In genomic region chr2:85843543-85843942, GRCh38 we compare ENCODE assay signal across 9 cellular contexts. TPM values are rescaled to one million over a fixed set of nuclear protein-coding genes. Genes with fewer than 3 reads are reported as not detected.
DNase-seq lines count a peak whose midpoint lies in the region; ATAC-seq, FAIRE-seq and TF ChIP-seq lines count a peak whose summit lies in the region.
"Had no signal": no experiment of that assay in that cellular context is flagged by ENCODE, and none has a peak within 500 bp of the region (broad histone marks: within the 10 kb centered on the region; RNA-seq: fewer than 3 reads in every experiment).

No MANE protein-coding gene starts in this region.

- H3K36me3 ChIP-seq in endothelial cell of umbilical vein (ENCODE audit: control insufficient read depth in 2 of 2, extremely low read depth in 1 of 2, insufficient read depth in 2 of 2, low read length in 2 of 2) (no peaks in the 10 kb centered on the region), gastrocnemius medialis (peaks cover 4 to 40% of the 10 kb centered on the region in 2 donors), mesenchymal stem cell (ENCODE audit: control insufficient read depth in 1 of 2, insufficient read depth in 2 of 2, low read depth in 1 of 2, low read length in 2 of 2) (peaks cover 12 to 93% of the 10 kb centered on the region in 2 experiments)

- TF ChIP-seq POLR2A in endothelial cell of umbilical vein (IDR thresholded peaks at IDR 0.05; ENCODE audit: low read depth, low read length) = no peak
- no peak for TF ChIP-seq POLR2A in gastrocnemius medialis (IDR thresholded peaks at IDR 0.05)

- no TSS peak for BruUV-seq in endothelial cell of umbilical vein (replicated peaks; lab: Mats Ljungman, UMichigan)

- peaks cover 2% of the 10 kb centered on the region for H3K79me1 ChIP-seq in mesenchymal stem cell (replicated peaks; ENCODE audit: low read length, poor library complexity, severe bottlenecking)

- no peak overlapping the region for H3K27ac ChIP-seq in endothelial cell of umbilical vein (ENCODE audit: insufficient read depth, low read depth, low read length)
- H3K27ac ChIP-seq in gastrocnemius medialis = no peak overlapping the region
- no peak overlapping the region for H3K27ac ChIP-seq in mesenchymal stem cell (ENCODE audit: low read length, poor library complexity, severe bottlenecking)

- no peak overlapping the region for H2BK12ac ChIP-seq in mesenchymal stem cell (ENCODE audit: low read length in 2 of 2)

- H2BK5ac ChIP-seq in mesenchymal stem cell (ENCODE audit: low read depth, low read length, poor library complexity, severe bottlenecking) = no peak overlapping the region

- DNase-seq in activated T-cell treated with anti-CD3 and anti-CD28 coated beads for 48 hours (ENCODE audit: low read depth) = peak; percentile 35
- DNase-seq in activated T-cell treated with anti-CD3 and anti-CD28 coated beads for 4 hours = no peak
- DNase-seq in OCI-M1 (lab: John Stamatoyannopoulos, UW) = peak; percentile 68
- no peak for DNase-seq in endothelial cell of umbilical vein (ENCODE audit: low read depth, low spot score)
- DNase-seq in stimulated activated CD8-positive, alpha-beta memory T cell treated with anti-CD3 and anti-CD28 coated beads, Interleukin-4, amount 100 ng/mL, for 48 hours = peak; percentile 74
- DNase-seq in gastrocnemius medialis = no peak
- DNase-seq in mesenchymal stem cell = no peak
- DNase-seq: EL had no signal

- no peak overlapping the region for H3K14ac ChIP-seq in mesenchymal stem cell (ENCODE audit: low read length in 2 of 2)

- H3K27me3 ChIP-seq in endothelial cell of umbilical vein (ENCODE audit: control insufficient read depth in 2 of 2, insufficient read depth in 2 of 2, low read length in 2 of 2) (no peaks in the 10 kb centered on the region), gastrocnemius medialis (no peaks in the 10 kb centered on the region), mesenchymal stem cell (ENCODE audit: control insufficient read depth in 1 of 2, insufficient read depth in 1 of 2, low read length in 2 of 2) (no peaks in the 10 kb centered on the region)

- H3K4me3 ChIP-seq in endothelial cell of umbilical vein (replicated peaks in 1 of 3; ENCODE audit: insufficient read depth in 1 of 3, low read depth in 1 of 3, low read length in 3 of 3) (no peak overlapping the region), gastrocnemius medialis (no peak overlapping the region), mesenchymal stem cell (ENCODE audit: insufficient read depth in 1 of 2, low read depth in 1 of 2, low read length in 2 of 2) (no peak overlapping the region)

- WGBS in mesenchymal stem cell = 57% methylated on average over 4 of the region's 4 CpGs

- TF ChIP-seq CTCF in endothelial cell of umbilical vein (IDR thresholded peaks at IDR 0.05; ENCODE audit: extremely low read depth in 1 of 2, insufficient read depth in 1 of 2, low read depth in 1 of 2, low read length in 2 of 2) (peak; percentile 36 to 40), gastrocnemius medialis (IDR thresholded peaks at IDR 0.05 in 4 of 5, conservative IDR thresholded peaks at IDR 0.05 in 1 of 5) (no peak)

- H3K9me1 ChIP-seq in endothelial cell of umbilical vein (replicated peaks; ENCODE audit: control insufficient read depth, extremely low read depth, insufficient read depth, low read length) = no peaks in the 10 kb centered on the region

- no peak overlapping the region for H4K8ac ChIP-seq in mesenchymal stem cell (ENCODE audit: low read length)

- H3K4me2 ChIP-seq in endothelial cell of umbilical vein (ENCODE audit: insufficient read depth, low read length) (no peak overlapping the region), mesenchymal stem cell (ENCODE audit: low read length, poor library complexity, severe bottlenecking) (no peak overlapping the region)

- no peak overlapping the region for H3K4ac ChIP-seq in mesenchymal stem cell (ENCODE audit: low read depth in 1 of 2, low read length in 2 of 2)

- POLR2A ChIA-PET in endothelial cell of umbilical vein (lab: Charles Lee) = no interaction called here

- H3K4me1 ChIP-seq in endothelial cell of umbilical vein (ENCODE audit: control insufficient read depth, extremely low read depth, insufficient read depth, low read length) (no peaks in the 10 kb centered on the region), gastrocnemius medialis (no peaks in the 10 kb centered on the region), mesenchymal stem cell (ENCODE audit: control insufficient read depth, insufficient read depth, low read depth, low read length) (peaks cover 4% of the 10 kb centered on the region)

- FAIRE-seq in endothelial cell of umbilical vein (lab: Jason Lieb, UNC) = no peak

- H3K9ac ChIP-seq in endothelial cell of umbilical vein (replicated peaks; ENCODE audit: extremely low read depth, insufficient read depth, low read length) (no peak overlapping the region), mesenchymal stem cell (ENCODE audit: low read length) (no peak overlapping the region)

- dilution Hi-C loops in endothelial cell of umbilical vein (cut with MboI; ENCODE audit: extremely low pct_ligation_motif_present, low sequenced_read_pairs) = no loop called here

- H3K18ac ChIP-seq in mesenchymal stem cell (ENCODE audit: low read depth in 1 of 2, low read length in 2 of 2) = no peak overlapping the region

- no peaks in the 10 kb centered on the region for H3K79me2 ChIP-seq in endothelial cell of umbilical vein (ENCODE audit: control insufficient read depth, insufficient read depth, low read length)

- no peak overlapping the region for H2BK15ac ChIP-seq in mesenchymal stem cell (ENCODE audit: low read depth, poor library complexity, severe bottlenecking)

- no peak overlapping the region for H4K91ac ChIP-seq in mesenchymal stem cell (ENCODE audit: low read length)

- no peaks in the 10 kb centered on the region for H4K20me1 ChIP-seq in endothelial cell of umbilical vein (replicated peaks; ENCODE audit: control insufficient read depth, extremely low read depth, insufficient read depth, low read length)

- H3K9me3 ChIP-seq in endothelial cell of umbilical vein (replicated peaks; ENCODE audit: control insufficient read depth, insufficient read depth, low read length) = no peaks in the 10 kb centered on the region
- no peaks in the 10 kb centered on the region for H3K9me3 ChIP-seq in gastrocnemius medialis
- no peaks in the 10 kb centered on the region for H3K9me3 ChIP-seq in mesenchymal stem cell (ENCODE audit: control insufficient read depth, low read length)

- no peak overlapping the region for H2BK120ac ChIP-seq in mesenchymal stem cell (ENCODE audit: low read depth, low read length)

- no peak overlapping the region for H2AK5ac ChIP-seq in mesenchymal stem cell (ENCODE audit: low read length, severe bottlenecking)

- H2AFZ ChIP-seq in endothelial cell of umbilical vein (ENCODE audit: low read depth, low read length) (no peak overlapping the region), mesenchymal stem cell (ENCODE audit: low read depth, low read length) (no peak overlapping the region)

- no peak overlapping the region for H3K23ac ChIP-seq in mesenchymal stem cell (ENCODE audit: low read length in 2 of 2)

- intact Hi-C loops in endothelial cell of umbilical vein (cut with micrococcal nuclease) (no loop called here), gastrocnemius medialis (cut with DNase I; ENCODE audit: low total_unique reads) (no loop called here)

- in situ Hi-C loops in gastrocnemius medialis (cut with MboI; ENCODE audit: low sequenced_read_pairs in 4 of 4) = no loop called here

- ATAC-seq in gastrocnemius medialis = no peak
- ATAC-seq in GM21737 (IDR thresholded peaks at IDR 0.05; ENCODE audit: unreplicated experiment) = no peak

- CTCF ChIA-PET in endothelial cell of umbilical vein (lab: Charles Lee) = no interaction called here

TF ChIP-seq in endothelial cell of umbilical vein, 7 proteins besides CTCF, POLR2A, EP300 and RAD21:
- TF ChIP-seq, protein P1, sequence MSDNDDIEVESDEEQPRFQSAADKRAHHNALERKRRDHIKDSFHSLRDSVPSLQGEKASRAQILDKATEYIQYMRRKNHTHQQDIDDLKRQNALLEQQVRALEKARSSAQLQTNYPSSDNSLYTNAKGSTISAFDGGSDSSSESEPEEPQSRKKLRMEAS (IDR thresholded peaks at IDR 0.05; ENCODE audit: insufficient read depth, insufficient read length) = no peak

RNA-seq across cellular contexts. Expression of gene ST3GAL5, which starts 45.2 kb away (rescaled TPM):
- 12.7 and 16.0 TPM in 2 replicates for total RNA-seq in endothelial cell of umbilical vein
- 7.5 and 9.5 TPM in 2 replicates for polyA plus RNA-seq in endothelial cell of umbilical vein
- polyA plus RNA-seq in endothelial cell of umbilical vein (2011; cell fraction: cytosol; rRNA removed) = 9.5 and 10.0 TPM in 2 replicates
- 14.6 and 16.2 TPM in 2 replicates for polyA plus RNA-seq in endothelial cell of umbilical vein (2011; cell fraction: nucleus; rRNA removed)
- 9.0 and 14.5 TPM in 2 replicates for polyA plus RNA-seq in endothelial cell of umbilical vein (2012)
- polyA minus RNA-seq in endothelial cell of umbilical vein = 9.8 and 12.9 TPM in 2 replicates
- polyA minus RNA-seq in endothelial cell of umbilical vein (2011; cell fraction: cytosol; rRNA and poly(A)+ RNA removed) = 0.72 TPM
- polyA minus RNA-seq in endothelial cell of umbilical vein (2011; cell fraction: nucleus; rRNA and poly(A)+ RNA removed) = 11.1 and 15.7 TPM in 2 replicates
- 10 to 100 TPM; 12.6 to 26.0 (median 21.8) TPM for total RNA-seq in gastrocnemius medialis
- polyA plus RNA-seq in mesenchymal stem cell (2013, experiment 1 of 2) = 135 TPM
- 140 TPM for polyA plus RNA-seq in mesenchymal stem cell (2013, experiment 2 of 2)

Comparison
In these comparisons a context has a peak if more than half of its experiments do, and no peak if none do; other contexts are left out.
1. DNase-seq: peak in activated T-cell treated with anti-CD3 and anti-CD28 coated beads for 48 hours (single experiment), OCI-M1 (single experiment) and stimulated activated CD8-positive, alpha-beta memory T cell treated with anti-CD3 and anti-CD28 coated beads, Interleukin-4, amount 100 ng/mL, for 48 hours (single experiment); none in activated T-cell treated with anti-CD3 and anti-CD28 coated beads for 4 hours (single experiment), endothelial cell of umbilical vein (single experiment), gastrocnemius medialis (0 of 2) and mesenchymal stem cell (single experiment).
2. CTCF ChIP-seq: peak in endothelial cell of umbilical vein (2 of 2); none in gastrocnemius medialis (0 of 5).